25 cellular contexts compared by ENCODE assay signal in the genomic region with DNA sequence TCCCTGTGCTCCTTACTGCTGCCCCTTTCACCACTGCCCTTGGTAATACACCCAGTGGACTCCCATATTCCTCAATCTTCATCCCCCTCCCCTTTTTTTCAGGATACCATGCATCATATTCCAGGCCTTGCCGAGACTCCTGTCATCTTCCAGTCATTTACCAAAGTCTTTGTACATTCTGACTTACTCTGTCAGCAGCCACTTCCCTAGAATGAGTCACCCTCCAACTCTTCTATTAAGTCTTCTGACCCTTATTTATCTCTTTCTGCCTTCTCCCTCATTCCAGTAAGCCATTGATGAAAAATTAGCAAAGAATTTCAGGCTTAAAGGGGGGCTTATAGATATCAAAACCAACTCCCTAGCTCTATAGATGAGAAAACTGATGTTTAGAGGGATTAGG.
DNase-seq lines count a peak whose midpoint lies in the region; TF ChIP-seq lines count a peak whose summit lies in the region.
"Had no signal": no experiment of that assay in that cellular context is flagged by ENCODE, and none has a peak within 500 bp of the region (broad histone marks: within the 10 kb centered on the region; RNA-seq: fewer than 3 reads in every experiment).

No MANE protein-coding gene starts in this region.

- TF ChIP-seq CTCF in fibroblast of lung (conservative IDR thresholded peaks at IDR 0.05 in 1 of 2, IDR thresholded peaks at IDR 0.05 in 1 of 2; ENCODE audit: low read depth in 1 of 2, low read length in 2 of 2) (no peak), testis (IDR thresholded peaks at IDR 0.05) (no peak)

- no peaks in the 10 kb centered on the region for H3K36me3 Mint-ChIP-seq in activated T-cell treated with anti-CD3 and anti-CD28 coated beads, Interleukin-2, amount 50 U/mL, for 24 hours (ENCODE audit: low read depth)
- H3K36me3 Mint-ChIP-seq: natural killer cell treated with Interleukin-12 subunit alpha and Interleukin-12 subunit beta and Interleukin-15 and Interleukin-18, amount 100 ng/mL, for 72 hours had no signal

- H3K9me3 Mint-ChIP-seq in activated T-cell treated with anti-CD3 and anti-CD28 coated beads, Interleukin-2, amount 50 U/mL, for 24 hours = no peaks in the 10 kb centered on the region
- H3K9me3 Mint-ChIP-seq: natural killer cell treated with Interleukin-12 subunit alpha and Interleukin-12 subunit beta and Interleukin-15 and Interleukin-18, amount 100 ng/mL, for 72 hours; T-helper 2 cell treated with Interferon-gamma antibody and Interleukin-4, amounts not matched to agents 5 μg/mL and 100 μg/mL, for 36 hours had no signal

- H3K9me3 ChIP-seq in fibroblast of lung (ENCODE audit: control insufficient read depth, insufficient read depth, low read depth, low read length) (no peaks in the 10 kb centered on the region), testis (no peaks in the 10 kb centered on the region)
- H3K9me3 ChIP-seq: BLaER1, colonic mucosa, heart left ventricle, prostate gland, transverse colon had no signal

- no peaks in the 10 kb centered on the region for H3K4me1 Mint-ChIP-seq in activated T-cell treated with anti-CD3 and anti-CD28 coated beads, Interleukin-2, amount 50 U/mL, for 24 hours (ENCODE audit: low read depth)

- H2AFZ ChIP-seq in fibroblast of lung (ENCODE audit: low read length) = no peak overlapping the region

- H3K27me3 ChIP-seq in fibroblast of lung (ENCODE audit: control insufficient read depth, insufficient read depth, low read length) (no peaks in the 10 kb centered on the region), testis (no peaks in the 10 kb centered on the region)
- H3K27me3 ChIP-seq: BLaER1, colonic mucosa, heart left ventricle, transverse colon had no signal

- intact Hi-C loops in testis (cut with DNase I; ENCODE audit: low total_unique reads) = no loop called here

- no peak for TF ChIP-seq POLR2A in testis (IDR thresholded peaks at IDR 0.05)

- no peak overlapping the region for H3K9ac ChIP-seq in fibroblast of lung (ENCODE audit: insufficient read depth, low read length)
- H3K9ac ChIP-seq: BLaER1 had no signal

- no peak overlapping the region for H3K4me3 ChIP-seq in fibroblast of lung (replicated peaks in 1 of 4; ENCODE audit: control extremely low read depth in 1 of 4, insufficient read depth in 1 of 4, low read depth in 3 of 4, low read length in 4 of 4)
- H3K4me3 ChIP-seq in testis = no peak overlapping the region
- H3K4me3 ChIP-seq: BLaER1, colonic mucosa, heart left ventricle, lung, prostate gland, transverse colon had no signal

- no peaks in the 10 kb centered on the region for H3K79me2 ChIP-seq in fibroblast of lung (ENCODE audit: control insufficient read depth, insufficient read depth, low read length)

- H3K4me2 ChIP-seq in fibroblast of lung (ENCODE audit: extremely low read depth, insufficient read depth, low read length) = no peak overlapping the region
- H3K4me2 ChIP-seq: BLaER1 had no signal

- H3K4me3 Mint-ChIP-seq in activated T-cell treated with anti-CD3 and anti-CD28 coated beads, Interleukin-2, amount 50 U/mL, for 24 hours = no peak overlapping the region
- H3K4me3 Mint-ChIP-seq: natural killer cell treated with Interleukin-12 subunit alpha and Interleukin-12 subunit beta and Interleukin-15 and Interleukin-18, amount 100 ng/mL, for 72 hours; T-helper 2 cell treated with Interferon-gamma antibody and Interleukin-4, amounts not matched to agents 5 μg/mL and 100 μg/mL, for 36 hours had no signal

- H3K27me3 Mint-ChIP-seq in activated T-cell treated with anti-CD3 and anti-CD28 coated beads, Interleukin-2, amount 50 U/mL, for 24 hours = peaks cover 23% of the 10 kb centered on the region

- no peak overlapping the region for H3K27ac ChIP-seq in fibroblast of lung (ENCODE audit: insufficient read depth, low read length)
- no peak overlapping the region for H3K27ac ChIP-seq in testis
- H3K27ac ChIP-seq: BLaER1, colonic mucosa, prostate gland, transverse colon had no signal

- 80 to 88% methylated on average over 1 of the region's 1 CpG for WGBS in testis, 2 donors

- DNase-seq in GM03348 (ENCODE audit: low spot score) = peak; percentile 43
- peak; percentile 51 for DNase-seq in RPMI7951 (ENCODE audit: low read depth)
- peak; percentile 31 to 72 for DNase-seq in fibroblast of lung (ENCODE audit: low read depth in 2 of 2)
- DNase-seq in renal cortical epithelial cell (ENCODE audit: low read depth) = peak; percentile 44
- DNase-seq in globus pallidus (ENCODE audit: low spot score) = no peak
- DNase-seq in activated T-cell treated with anti-CD3 and anti-CD28 coated beads, Interleukin-2, amount 50 U/mL, for 24 hours = no peak
- DNase-seq in GDM1 (lab: John Stamatoyannopoulos, UW) = no peak
- DNase-seq in testis = no peak
- DNase-seq: activated CD4-positive, alpha-beta T cell treated with anti-CD3 and anti-CD28 coated beads for 1 hour; activated gamma-delta T cell; amniotic stem cell; colonic mucosa; DMS153; heart left ventricle; NCI-H2081 treated with DMSO at 0.1 percent for 48 hours; NCI-H526 treated with DMSO at 0.1 percent for 48 hours; PC-3; stimulated activated CD4-positive, alpha-beta T cell treated with anti-CD3 and anti-CD28 coated beads, Interleukin-15, amount 100 ng/mL, for 24 hours; stimulated activated naive CD4-positive, alpha-beta T cell treated with Interleukin-2 at 50 U/mL for 16 hours; transverse colon had no signal

- no peak overlapping the region for H3K27ac Mint-ChIP-seq in activated T-cell treated with anti-CD3 and anti-CD28 coated beads, Interleukin-2, amount 50 U/mL, for 24 hours
- H3K27ac Mint-ChIP-seq: natural killer cell treated with Interleukin-12 subunit alpha and Interleukin-12 subunit beta and Interleukin-15 and Interleukin-18, amount 100 ng/mL, for 72 hours; T-helper 2 cell treated with Interferon-gamma antibody and Interleukin-4, amounts not matched to agents 5 μg/mL and 100 μg/mL, for 36 hours had no signal

- H3K36me3 ChIP-seq in fibroblast of lung (ENCODE audit: control insufficient read depth, insufficient read depth, low read length) (no peaks in the 10 kb centered on the region), testis (ENCODE audit: low read depth, missing control alignments) (no peaks in the 10 kb centered on the region)
- H3K36me3 ChIP-seq: BLaER1, colonic mucosa, heart left ventricle, prostate gland, transverse colon had no signal

- no peaks in the 10 kb centered on the region for H3K4me1 ChIP-seq in fibroblast of lung (ENCODE audit: control insufficient read depth, extremely low read depth, insufficient read depth, low read length)
- no peaks in the 10 kb centered on the region for H3K4me1 ChIP-seq in testis
- H3K4me1 ChIP-seq: colonic mucosa, prostate gland had no signal

- H4K20me1 ChIP-seq in fibroblast of lung (ENCODE audit: control insufficient read depth, extremely low read depth, insufficient read depth, low read length) = no peaks in the 10 kb centered on the region
- H4K20me1 ChIP-seq: BLaER1 had no signal

Comparison
In these comparisons a context has a peak if more than half of its experiments do, and no peak if none do; other contexts are left out.
1. DNase-seq: peak in GM03348 (single experiment), RPMI7951 (single experiment), fibroblast of lung (2 of 2) and renal cortical epithelial cell (single experiment); none in globus pallidus (single experiment), activated T-cell treated with anti-CD3 and anti-CD28 coated beads, Interleukin-2, amount 50 U/mL, for 24 hours (single experiment), GDM1 (single experiment) and testis (single experiment).